ENCODE assay signal across 9 cellular contexts in genomic region chr6:27694547-27694874, GRCh38.
DNase-seq lines count a peak whose midpoint lies in the region; TF ChIP-seq lines count a peak whose summit lies in the region.
"Had no signal": no experiment of that assay in that cellular context is flagged by ENCODE, and none has a peak within 500 bp of the region (broad histone marks: within the 10 kb centered on the region; RNA-seq: fewer than 3 reads in every experiment).

No MANE protein-coding gene starts in this region.

- no peak for TF ChIP-seq RAD21 in SK-N-SH (IDR thresholded peaks at IDR 0.05; ENCODE audit: low read length)

- H3K4me1 Mint-ChIP-seq in T-helper 1 cell treated with Interleukin-12 subunit alpha and Interleukin-12 subunit beta and Interleukin-4 antibody, amounts not matched to agents 30 μg/mL and 1 μg/mL, for 36 hours (ENCODE audit: low read depth) = peaks cover 12% of the 10 kb centered on the region

- H3K4me3 ChIP-seq in SK-N-SH (ENCODE audit: low read depth in 2 of 2, low read length in 1 of 2) = peak overlapping the region; percentile 63 to 69; a peak in 3 of 4 replicates
- H3K4me3 ChIP-seq in esophagus squamous epithelium = peak overlapping the region; percentile 48 to 62 (median 60)
- peak overlapping the region; percentile 77 for H3K4me3 ChIP-seq in smooth muscle cell

- TF ChIP-seq CTCF in SK-N-SH (IDR thresholded peaks at IDR 0.05) = no peak
- TF ChIP-seq CTCF in esophagus squamous epithelium (IDR thresholded peaks at IDR 0.05) = no peak
- no peak for TF ChIP-seq CTCF in smooth muscle cell (IDR thresholded peaks at IDR 0.05; ENCODE audit: borderline replicate concordance, insufficient read depth, poor library complexity, severe bottlenecking)

- peaks cover 5% of the 10 kb centered on the region for H3K27me3 Mint-ChIP-seq in T-helper 1 cell treated with Interleukin-12 subunit alpha and Interleukin-12 subunit beta and Interleukin-4 antibody, amounts not matched to agents 30 μg/mL and 1 μg/mL, for 36 hours (ENCODE audit: low read depth)

- DNase-seq in T-helper 1 cell = no peak
- no peak for DNase-seq in SK-N-SH
- no peak for DNase-seq in esophagus squamous epithelium (lab: John Stamatoyannopoulos, UW)
- DNase-seq in smooth muscle cell (lab: John Stamatoyannopoulos, UW; ENCODE audit: unreplicated experiment) = no peak
- no peak for DNase-seq in GDM1 (lab: John Stamatoyannopoulos, UW)
- no peak for DNase-seq in NCI-H345 (lab: John Stamatoyannopoulos, UW)
- no peak for DNase-seq in anterior cingulate cortex (lab: John Stamatoyannopoulos, UW)
- DNase-seq: IMR-90 had no signal

- H3K79me2 ChIP-seq in SK-N-SH (ENCODE audit: insufficient read depth) (no peaks in the 10 kb centered on the region), smooth muscle cell (ENCODE audit: low read depth) (no peaks in the 10 kb centered on the region)

- intact Hi-C loops in esophagus squamous epithelium (cut with DNase I) = no loop called here

- H3K27ac ChIP-seq in SK-N-SH (ENCODE audit: low read depth in 2 of 2, low read length in 1 of 2) = no peak overlapping the region
- peak overlapping the region in 2 of 4 donors; percentile 71 for H3K27ac ChIP-seq in esophagus squamous epithelium
- no peak overlapping the region for H3K27ac ChIP-seq in smooth muscle cell (ENCODE audit: low read depth)

- POLR2A ChIA-PET in SK-N-SH (lab: Yijun Ruan, JAX) = no interaction called here

- H3F3A ChIP-seq in SK-N-SH (replicated peaks; ENCODE audit: insufficient read depth) = peaks cover 3% of the 10 kb centered on the region
- peaks cover 6% of the 10 kb centered on the region for H3F3A ChIP-seq in smooth muscle cell (ENCODE audit: low read depth)

- H3K4me1 ChIP-seq in SK-N-SH (ENCODE audit: control insufficient read depth in 1 of 2, insufficient read depth in 2 of 2, low read depth in 1 of 2, low read length in 1 of 2) = no peaks in the 10 kb centered on the region; a peak in 1 of 4 replicates
- peaks cover 0 to 8% (median 4%) of the 10 kb centered on the region in 3 donors for H3K4me1 ChIP-seq in esophagus squamous epithelium
- no peaks in the 10 kb centered on the region for H3K4me1 ChIP-seq in smooth muscle cell (ENCODE audit: low read depth)

- H3K9ac ChIP-seq in SK-N-SH = no peak overlapping the region
- H3K9ac ChIP-seq in smooth muscle cell (ENCODE audit: low read depth) = no peak overlapping the region

- H4K20me1 ChIP-seq in SK-N-SH (ENCODE audit: insufficient read depth) (no peaks in the 10 kb centered on the region), smooth muscle cell (ENCODE audit: low read depth) (no peaks in the 10 kb centered on the region)

- H3K27ac Mint-ChIP-seq in T-helper 1 cell treated with Interleukin-12 subunit alpha and Interleukin-12 subunit beta and Interleukin-4 antibody, amounts not matched to agents 30 μg/mL and 1 μg/mL, for 36 hours = peak overlapping the region; percentile 89

- H2AFZ ChIP-seq in SK-N-SH (ENCODE audit: low read depth) = peak overlapping the region; percentile 88; the same call in 1 of the 2 replicates
- H2AFZ ChIP-seq in smooth muscle cell (ENCODE audit: low read depth) = peak overlapping the region; percentile 96

- H3K4me2 ChIP-seq in SK-N-SH (peak overlapping the region; percentile 76), smooth muscle cell (peak overlapping the region; percentile 95)

- H3K9me3 Mint-ChIP-seq in T-helper 1 cell treated with Interleukin-12 subunit alpha and Interleukin-12 subunit beta and Interleukin-4 antibody, amounts not matched to agents 30 μg/mL and 1 μg/mL, for 36 hours = peaks cover 6% of the 10 kb centered on the region

- 37% methylated on average over 7 of the region's 7 CpGs for WGBS in SK-N-SH (ENCODE audit: low lambda C conversion rate)
- WGBS in esophagus squamous epithelium, 2 donors = 45 to 48% methylated on average over 6 to 7 of the region's 7 CpGs
- 43% methylated on average over 7 of the region's 7 CpGs for WGBS in smooth muscle cell (ENCODE audit: low lambda C conversion rate)

- H3K36me3 Mint-ChIP-seq in T-helper 1 cell treated with Interleukin-12 subunit alpha and Interleukin-12 subunit beta and Interleukin-4 antibody, amounts not matched to agents 30 μg/mL and 1 μg/mL, for 36 hours (ENCODE audit: low read depth) = peaks cover 6% of the 10 kb centered on the region

- H3K27me3 ChIP-seq in SK-N-SH (ENCODE audit: insufficient read depth) = no peaks in the 10 kb centered on the region
- H3K27me3 ChIP-seq in esophagus squamous epithelium = peaks cover 0 to 40% (median 0%) of the 10 kb centered on the region in 4 donors
- no peaks in the 10 kb centered on the region for H3K27me3 ChIP-seq in smooth muscle cell (ENCODE audit: low read depth)

- peak overlapping the region; percentile 96 for H3K4me3 Mint-ChIP-seq in T-helper 1 cell treated with Interleukin-12 subunit alpha and Interleukin-12 subunit beta and Interleukin-4 antibody, amounts not matched to agents 30 μg/mL and 1 μg/mL, for 36 hours

- no peaks in the 10 kb centered on the region for H3K36me3 ChIP-seq in SK-N-SH (replicated peaks in 1 of 2; ENCODE audit: control insufficient read depth in 1 of 2, insufficient read depth in 2 of 2, low read length in 1 of 2)
- no peaks in the 10 kb centered on the region for H3K36me3 ChIP-seq in esophagus squamous epithelium
- H3K36me3 ChIP-seq in smooth muscle cell (ENCODE audit: low read depth) = no peaks in the 10 kb centered on the region

- CTCF ChIA-PET in SK-N-SH (lab: Yijun Ruan, JAX) = no interaction called here

- no peaks in the 10 kb centered on the region for H3K9me3 ChIP-seq in SK-N-SH
- no peaks in the 10 kb centered on the region for H3K9me3 ChIP-seq in esophagus squamous epithelium
- H3K9me3 ChIP-seq in smooth muscle cell (replicated peaks; ENCODE audit: low read depth) = no peaks in the 10 kb centered on the region

- no peaks in the 10 kb centered on the region for H3K9me2 ChIP-seq in SK-N-SH

- no peak for TF ChIP-seq EP300 in SK-N-SH (IDR thresholded peaks at IDR 0.05; ENCODE audit: borderline replicate concordance in 1 of 2, low read depth in 1 of 2, low read length in 1 of 2)

- TF ChIP-seq POLR2A in esophagus squamous epithelium (IDR thresholded peaks at IDR 0.05) = no peak

TF ChIP-seq in SK-N-SH, 30 proteins besides CTCF, POLR2A, EP300 and RAD21:
- TF ChIP-seq MXI1 (IDR thresholded peaks at IDR 0.05; ENCODE audit: low read depth, low read length) (no peak), IRF3 (IDR thresholded peaks at IDR 0.05; ENCODE audit: low read depth, low read length) (no peak), FOXM1 (IDR thresholded peaks at IDR 0.05; ENCODE audit: low read depth) (no peak), CHD2 (IDR thresholded peaks at IDR 0.05; ENCODE audit: low read length, partially characterized antibody) (no peak), TAF1 (IDR thresholded peaks at IDR 0.05; ENCODE audit: borderline replicate concordance, low read depth, low read length) (no peak), NFIC (IDR thresholded peaks at IDR 0.05; ENCODE audit: borderline replicate concordance) (no peak), TEAD4 (IDR thresholded peaks at IDR 0.05; ENCODE audit: borderline replicate concordance, insufficient read depth) (no peak)
